Comparison of ENCODE assay signal across 12 cellular contexts in genomic region chr1:90000934-90001676, GRCh38. TPM values are rescaled to one million over a fixed set of nuclear protein-coding genes. Genes with fewer than 3 reads are reported as not detected.
DNase-seq lines count a peak whose midpoint lies in the region; ATAC-seq lines count a peak whose summit lies in the region.
"Had no signal": no experiment of that assay in that cellular context is flagged by ENCODE, and none has a peak within 500 bp of the region (broad histone marks: within the 10 kb centered on the region; RNA-seq: fewer than 3 reads in every experiment).

No MANE protein-coding gene starts in this region.

- POLR2A ChIA-PET in activated CD4-positive, alpha-beta memory T cell treated with anti-CD3 and anti-CD28 coated beads for 36 hours (lab: Charles Lee), result no interaction called here

- H3K27ac Mint-ChIP-seq in activated CD4-positive, alpha-beta memory T cell treated with anti-CD3 and anti-CD28 coated beads for 36 hours, result no peak overlapping the region

- H3K9me3 Mint-ChIP-seq in activated CD4-positive, alpha-beta memory T cell treated with anti-CD3 and anti-CD28 coated beads for 36 hours, result no peaks in the 10 kb centered on the region

- no peaks in the 10 kb centered on the region for H3K27me3 Mint-ChIP-seq in activated CD4-positive, alpha-beta memory T cell treated with anti-CD3 and anti-CD28 coated beads for 36 hours

- intact Hi-C loops in activated CD4-positive, alpha-beta memory T cell treated with anti-CD3 and anti-CD28 coated beads for 36 hours (cut with micrococcal nuclease), result no loop called here

- peaks cover 15% of the 10 kb centered on the region for H3K36me3 Mint-ChIP-seq in activated CD4-positive, alpha-beta memory T cell treated with anti-CD3 and anti-CD28 coated beads for 36 hours

- ATAC-seq in GM19023 (IDR thresholded peaks at IDR 0.05; ENCODE audit: unreplicated experiment) (peak; percentile 55), HG02763 (IDR thresholded peaks at IDR 0.05; ENCODE audit: unreplicated experiment) (no peak), GM19455 (IDR thresholded peaks at IDR 0.05; ENCODE audit: unreplicated experiment) (no peak), GM18861 (IDR thresholded peaks at IDR 0.05; ENCODE audit: unreplicated experiment) (no peak)
- ATAC-seq: upper lobe of right lung had no signal

- H3K4me3 Mint-ChIP-seq in activated CD4-positive, alpha-beta memory T cell treated with anti-CD3 and anti-CD28 coated beads for 36 hours, result no peak overlapping the region

- peaks cover 43% of the 10 kb centered on the region for H3K4me1 Mint-ChIP-seq in activated CD4-positive, alpha-beta memory T cell treated with anti-CD3 and anti-CD28 coated beads for 36 hours (ENCODE audit: low read depth)

- DNase-seq in DMS 273 (lab: John Stamatoyannopoulos, UW; ENCODE audit: unreplicated experiment), result peak; percentile 76
- DNase-seq in NCI-H69 (lab: John Stamatoyannopoulos, UW), result peak; percentile 44
- peak; percentile 12 for DNase-seq in germinal center (ENCODE audit: low spot score)
- DNase-seq in activated CD4-positive, alpha-beta memory T cell treated with anti-CD3 and anti-CD28 coated beads for 36 hours, result no peak
- DNase-seq: activated CD8-positive, alpha-beta memory T cell treated with anti-CD3 and anti-CD28 coated beads, Interleukin-2, amount 50 U/mL, for 48 hours; NK-92 treated with Interleukin-12 subunit alpha and Interleukin-12 subunit beta, amount 100 ng/mL, for 24 hours; sigmoid colon; upper lobe of right lung had no signal

- CTCF ChIA-PET in activated CD4-positive, alpha-beta memory T cell treated with anti-CD3 and anti-CD28 coated beads for 36 hours (lab: Charles Lee), result interaction anchor here (0.6 kb wide), 1 partner anchor 145 kb away, joined by 3 read pairs; no protein-coding TSS in a partner anchor

RNA-seq across cellular contexts. Expression of gene ZNF326, which starts 6.2 kb away (rescaled TPM):
- 10 to 100 TPM; 17.2 to 17.3 TPM for total RNA-seq in activated CD4-positive, alpha-beta memory T cell treated with anti-CD3 and anti-CD28 coated beads for 36 hours
